ENCODE assay signal across 30 cellular contexts in the genomic region with DNA sequence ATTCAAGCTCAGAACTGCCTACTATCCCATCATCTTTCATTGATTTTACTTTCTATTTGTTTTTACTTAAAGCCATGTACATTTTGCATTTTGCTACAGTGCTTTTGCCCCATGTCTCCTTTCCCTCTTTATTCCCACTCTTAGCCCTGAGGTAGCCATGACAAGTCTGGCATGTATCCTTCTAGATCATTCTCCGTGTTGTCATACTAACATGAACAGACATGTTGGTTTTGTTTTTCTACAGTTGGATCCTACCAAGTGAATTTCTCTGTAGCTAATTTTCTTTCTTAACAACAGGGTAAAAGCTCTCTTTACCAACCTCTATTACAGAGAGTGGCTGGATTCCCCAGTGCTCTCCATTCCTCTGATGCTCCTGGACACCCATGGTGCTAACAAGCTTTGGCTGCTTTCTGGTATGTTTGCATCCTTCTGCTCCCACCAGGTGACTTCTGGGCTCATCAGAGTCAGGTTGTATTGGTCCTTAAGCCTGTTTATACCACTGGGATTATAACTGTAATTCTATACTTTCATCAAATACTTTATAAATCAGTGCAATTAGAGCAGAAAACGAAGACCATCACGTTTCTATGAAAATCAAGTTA.
"Had no signal": no experiment of that assay in that cellular context is flagged by ENCODE, and none has a peak within 500 bp of the region (broad histone marks: within the 10 kb centered on the region; RNA-seq: fewer than 3 reads in every experiment).

No MANE protein-coding gene starts in this region.

- H3K4me1 Mint-ChIP-seq: activated CD4-positive, alpha-beta T cell treated with anti-CD3 and anti-CD28 coated beads for 36 hours; activated CD4-positive, alpha-beta T cell treated with anti-CD3 and anti-CD28 coated beads, Interleukin-2, amount 10 ng/mL, durations not matched to agents 24 days and 14 days; activated naive CD4-positive, alpha-beta T cell treated with anti-CD3 and anti-CD28 coated beads, Interleukin-2, amount 10 ng/mL, durations not matched to agents 7 days and 5 days; activated naive CD8-positive, alpha-beta T cell treated with anti-CD3 and anti-CD28 coated beads, Interleukin-2, amount 10 ng/mL, durations not matched to agents 7 days and 5 days; central memory CD8-positive, alpha-beta T cell; T-helper 17 cell had no signal

- H3K4me3 Mint-ChIP-seq: activated CD4-positive, alpha-beta memory T cell treated with anti-CD3 and anti-CD28 coated beads for 36 hours; activated CD4-positive, alpha-beta T cell treated with anti-CD3 and anti-CD28 coated beads for 36 hours; activated CD4-positive, alpha-beta T cell treated with anti-CD3 and anti-CD28 coated beads, Interleukin-2, amount 10 ng/mL, durations not matched to agents 24 days and 14 days; activated naive CD4-positive, alpha-beta T cell treated with anti-CD3 and anti-CD28 coated beads, Interleukin-2, amount 10 ng/mL, durations not matched to agents 7 days and 5 days; activated naive CD8-positive, alpha-beta T cell treated with anti-CD3 and anti-CD28 coated beads, Interleukin-2, amount 10 ng/mL, durations not matched to agents 7 days and 5 days; activated T-cell treated with anti-CD3 and anti-CD28 coated beads, Interleukin-2, amount 50 U/mL, for 24 hours; activated T-cell treated with anti-CD3 and anti-CD28 coated beads, Interleukin-2, amount 50 U/mL, for 72 hours; brain; central memory CD8-positive, alpha-beta T cell; dendritic cell treated with granulocyte-macrophage colony-stimulating factor and Interleukin-4, amounts not matched to agents 40 ng/mL and 50 ng/mL, for 4 days; T-helper 17 cell; T-helper 2 cell treated with Interferon-gamma antibody and Interleukin-4, amounts not matched to agents 5 μg/mL and 100 μg/mL, for 36 hours had no signal

- FAIRE-seq: frontal cortex had no signal

- DNase-seq: activated CD4-positive, alpha-beta memory T cell treated with anti-CD3 and anti-CD28 coated beads for 36 hours; activated CD4-positive, alpha-beta T cell treated with anti-CD3 and anti-CD28 coated beads for 36 hours; activated CD4-positive, alpha-beta T cell treated with anti-CD3 and anti-CD28 coated beads, Interleukin-2, amount 10 ng/mL, durations not matched to agents 24 days and 14 days; activated CD4-positive, CD25-positive, alpha-beta regulatory T cell; activated CD4-positive, CD25-positive, alpha-beta regulatory T cell treated with anti-CD3 and anti-CD28 coated beads, Interleukin-2, amount 50 U/mL, for 72 hours; activated gamma-delta T cell; activated naive CD4-positive, alpha-beta T cell; activated naive CD4-positive, alpha-beta T cell treated with anti-CD3 and anti-CD28 coated beads, Interleukin-2, amount 10 ng/mL, durations not matched to agents 7 days and 5 days; activated naive CD8-positive, alpha-beta T cell treated with anti-CD3 and anti-CD28 coated beads, Interleukin-2, amount 10 ng/mL, durations not matched to agents 7 days and 5 days; activated T-cell treated with anti-CD3 and anti-CD28 coated beads for 4 hours; activated T-cell treated with anti-CD3 and anti-CD28 coated beads, Interleukin-2, amount 50 U/mL, for 24 hours; activated T-cell treated with anti-CD3 and anti-CD28 coated beads, Interleukin-2, amount 50 U/mL, for 72 hours; dorsolateral prefrontal cortex; effector memory CD4-positive, alpha-beta T cell; esophagus squamous epithelium; head of caudate nucleus; T-helper 1 cell; T-helper 17 cell; T1000; WERI-Rb-1 had no signal

- H3K4me3 ChIP-seq: ascending aorta, breast epithelium, coronary artery, dorsolateral prefrontal cortex, esophagus squamous epithelium had no signal

- H3K9me3 Mint-ChIP-seq: activated naive CD8-positive, alpha-beta T cell treated with anti-CD3 and anti-CD28 coated beads, Interleukin-2, amount 10 ng/mL, durations not matched to agents 7 days and 5 days; T-helper 2 cell treated with Interferon-gamma antibody and Interleukin-4, amounts not matched to agents 5 μg/mL and 100 μg/mL, for 36 hours had no signal

- H3K27me3 ChIP-seq: ascending aorta, breast epithelium, dorsolateral prefrontal cortex had no signal

- ATAC-seq: activated CD4-positive, alpha-beta T cell treated with anti-CD3 and anti-CD28 coated beads for 36 hours; activated naive CD4-positive, alpha-beta T cell treated with anti-CD3 and anti-CD28 coated beads, Interleukin-2, amount 50 U/mL, for 72 hours; activated T-cell treated with anti-CD3 and anti-CD28 coated beads, Interleukin-2, amount 50 U/mL, for 72 hours; T-helper 17 cell had no signal

- H3K4me1 ChIP-seq: ascending aorta, breast epithelium, esophagus squamous epithelium had no signal

- H3K27ac Mint-ChIP-seq: activated CD4-positive, alpha-beta memory T cell treated with anti-CD3 and anti-CD28 coated beads for 36 hours; activated CD4-positive, alpha-beta T cell treated with anti-CD3 and anti-CD28 coated beads for 36 hours; activated CD4-positive, alpha-beta T cell treated with anti-CD3 and anti-CD28 coated beads, Interleukin-2, amount 10 ng/mL, durations not matched to agents 24 days and 14 days; activated naive CD4-positive, alpha-beta T cell treated with anti-CD3 and anti-CD28 coated beads, Interleukin-2, amount 10 ng/mL, durations not matched to agents 7 days and 5 days; activated naive CD4-positive, alpha-beta T cell treated with anti-CD3 and anti-CD28 coated beads, Interleukin-2, amount 50 U/mL, for 72 hours; activated naive CD8-positive, alpha-beta T cell treated with anti-CD3 and anti-CD28 coated beads, Interleukin-2, amount 10 ng/mL, durations not matched to agents 7 days and 5 days; activated T-cell treated with anti-CD3 and anti-CD28 coated beads, Interleukin-2, amount 50 U/mL, for 24 hours; activated T-cell treated with anti-CD3 and anti-CD28 coated beads, Interleukin-2, amount 50 U/mL, for 72 hours; brain; dendritic cell treated with granulocyte-macrophage colony-stimulating factor and Interleukin-4, amounts not matched to agents 40 ng/mL and 50 ng/mL, for 4 days; T-helper 17 cell; T-helper 2 cell treated with Interferon-gamma antibody and Interleukin-4, amounts not matched to agents 5 μg/mL and 100 μg/mL, for 36 hours had no signal

- H3K36me3 ChIP-seq: ascending aorta, breast epithelium, esophagus squamous epithelium, WERI-Rb-1 had no signal

- H3K36me3 Mint-ChIP-seq: activated CD4-positive, alpha-beta memory T cell treated with anti-CD3 and anti-CD28 coated beads for 36 hours; activated naive CD4-positive, alpha-beta T cell treated with anti-CD3 and anti-CD28 coated beads, Interleukin-2, amount 10 ng/mL, durations not matched to agents 7 days and 5 days; activated naive CD8-positive, alpha-beta T cell treated with anti-CD3 and anti-CD28 coated beads, Interleukin-2, amount 10 ng/mL, durations not matched to agents 7 days and 5 days had no signal

- H3K27ac ChIP-seq: ascending aorta, breast epithelium, coronary artery, dorsolateral prefrontal cortex, epithelial cell of prostate, esophagus squamous epithelium, WERI-Rb-1 had no signal
